1 cellular context compared by ENCODE assay signal in genomic region chr11:69257134-69257533, GRCh38.
TF ChIP-seq lines count a peak whose summit lies in the region.

No MANE protein-coding gene starts in this region.

TF ChIP-seq in H1, 55 proteins besides CTCF, POLR2A, EP300 and RAD21:
- no peak for TF ChIP-seq TAF1 (IDR thresholded peaks at IDR 0.05; ENCODE audit: low read depth, low read length)
- TF ChIP-seq, protein P1, sequence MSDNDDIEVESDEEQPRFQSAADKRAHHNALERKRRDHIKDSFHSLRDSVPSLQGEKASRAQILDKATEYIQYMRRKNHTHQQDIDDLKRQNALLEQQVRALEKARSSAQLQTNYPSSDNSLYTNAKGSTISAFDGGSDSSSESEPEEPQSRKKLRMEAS (IDR thresholded peaks at IDR 0.05) = no peak
- TF ChIP-seq NANOG (IDR thresholded peaks at IDR 0.05; ENCODE audit: insufficient read depth, low read depth, low read length, poor library complexity, severe bottlenecking) = no peak
